24 cellular contexts compared by ENCODE assay signal in the genomic region with DNA sequence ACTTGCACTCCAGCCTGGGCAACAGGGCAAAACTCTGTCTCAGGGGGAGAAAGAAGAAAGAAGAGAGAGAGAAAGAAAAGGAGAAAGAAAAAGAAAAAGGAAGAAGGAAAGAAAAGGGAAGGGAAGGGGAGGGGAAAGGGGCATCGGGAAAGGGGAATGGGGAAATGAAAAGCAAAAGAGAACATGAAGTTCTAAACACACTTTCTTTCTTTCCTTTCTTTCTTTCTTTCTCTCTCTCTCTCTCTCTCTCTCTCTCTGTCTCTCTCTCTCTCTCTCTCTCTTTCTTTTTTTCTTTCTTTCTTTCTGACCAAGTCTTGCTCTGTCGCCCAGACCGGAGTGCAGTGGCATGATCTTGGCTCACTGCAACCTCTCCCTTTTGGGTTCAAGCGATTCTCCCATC.
"Had no signal": no experiment of that assay in that cellular context is flagged by ENCODE, and none has a peak within 500 bp of the region (broad histone marks: within the 10 kb centered on the region; RNA-seq: fewer than 3 reads in every experiment).

No MANE protein-coding gene starts in this region.

- H3K4me1 Mint-ChIP-seq: natural killer cell, nephron progenitor cell, neural progenitor cell had no signal

- H3K4me3 Mint-ChIP-seq: mesothelial cell of epicardium, naive B cell, natural killer cell, nephron progenitor cell, neural progenitor cell had no signal

- ATAC-seq: natural killer cell, psoas muscle, right lobe of liver had no signal

- H3K9me3 ChIP-seq: left ventricle myocardium inferior, neutrophil, psoas muscle, right atrium auricular region, right lobe of liver, stomach, testis, thyroid gland, transverse colon, upper lobe of left lung, vagina had no signal

- H3K27ac Mint-ChIP-seq: mesothelial cell of epicardium, nephron progenitor cell, neural progenitor cell had no signal

- H3K36me3 Mint-ChIP-seq: mesothelial cell of epicardium, naive B cell, natural killer cell, neural progenitor cell had no signal

- DNase-seq: islet precursor cell; left ventricle myocardium inferior; mesendoderm; naive B cell; natural killer cell; nephron progenitor cell; occipital lobe; psoas muscle; right lobe of liver; stimulated activated CD4-positive, alpha-beta T cell treated with anti-CD3 and anti-CD28 coated beads, Interleukin-1b, Interleukin-23, amount 100 ng/mL, for 48 hours; stimulated activated CD4-positive, alpha-beta T cell treated with anti-CD3 and anti-CD28 coated beads, Interleukin-2, amount 100 ng/mL, for 48 hours; stimulated activated CD4-positive, alpha-beta T cell treated with anti-CD3 and anti-CD28 coated beads, Interleukin-4, amount 100 ng/mL, for 4 hours; stimulated activated CD8-positive, alpha-beta memory T cell treated with anti-CD3 and anti-CD28 coated beads, Interleukin-4, amount 100 ng/mL, for 48 hours; stimulated activated naive CD4-positive, alpha-beta T cell; stomach; testis; thyroid gland; transverse colon; upper lobe of left lung had no signal

- H3K27me3 Mint-ChIP-seq: naive B cell had no signal

- H3K9me3 Mint-ChIP-seq: mesothelial cell of epicardium, naive B cell, natural killer cell, nephron progenitor cell, neural progenitor cell had no signal
